ENCODE assay signal across 15 cellular contexts in the genomic region with DNA sequence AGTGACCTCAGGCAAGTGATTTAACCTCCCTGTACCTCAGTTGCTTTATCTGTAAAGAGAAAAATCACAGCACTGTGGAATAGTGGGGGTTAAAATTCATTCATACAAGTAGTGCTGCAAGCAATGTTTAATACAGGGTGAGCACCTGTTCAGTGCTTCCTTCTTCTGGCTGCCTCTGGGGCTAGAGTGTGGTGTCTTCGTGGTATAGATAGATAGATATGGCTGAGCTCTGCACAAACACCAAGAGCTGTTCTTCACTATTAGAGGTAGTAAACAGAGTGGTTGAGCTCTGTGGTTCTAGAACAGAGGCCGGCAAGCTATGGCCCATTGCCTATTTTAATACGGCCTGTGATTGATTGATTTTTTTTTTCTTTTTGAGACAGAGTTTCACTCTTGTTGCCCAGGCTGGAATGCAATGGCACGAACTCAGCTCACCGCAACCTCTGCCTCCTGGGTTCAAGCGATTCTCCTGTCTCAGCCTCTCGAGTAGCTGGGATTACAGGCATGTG. TPM values are rescaled to one million over a fixed set of nuclear protein-coding genes. Genes with fewer than 3 reads are reported as not detected.
DNase-seq lines count a peak whose midpoint lies in the region; ATAC-seq and TF ChIP-seq lines count a peak whose summit lies in the region.
"Had no signal": no experiment of that assay in that cellular context is flagged by ENCODE, and none has a peak within 500 bp of the region (broad histone marks: within the 10 kb centered on the region; RNA-seq: fewer than 3 reads in every experiment).

No MANE protein-coding gene starts in this region.

- H3K9ac ChIP-seq in mesenchymal stem cell (ENCODE audit: low read length): no peak overlapping the region
- H3K9ac ChIP-seq in smooth muscle cell (ENCODE audit: low read depth): peak overlapping the region; percentile 86

- H2AFZ ChIP-seq in mesenchymal stem cell (ENCODE audit: low read depth, low read length) (no peak overlapping the region), smooth muscle cell (ENCODE audit: low read depth) (no peak overlapping the region)

- peaks cover 13% of the 10 kb centered on the region for H3K36me3 Mint-ChIP-seq in activated CD4-positive, alpha-beta memory T cell treated with anti-CD3 and anti-CD28 coated beads, Interleukin-2, amount 10 ng/mL, durations not matched to agents 7 days and 5 days (ENCODE audit: low read depth)
- H3K36me3 Mint-ChIP-seq in activated CD4-positive, alpha-beta memory T cell treated with anti-CD3 and anti-CD28 coated beads for 36 hours: peaks cover 10% of the 10 kb centered on the region
- peaks cover 11% of the 10 kb centered on the region for H3K36me3 Mint-ChIP-seq in T-cell
- peaks cover 11% of the 10 kb centered on the region for H3K36me3 Mint-ChIP-seq in nephron progenitor cell (ENCODE audit: low read depth)
- H3K36me3 Mint-ChIP-seq: activated naive CD4-positive, alpha-beta T cell treated with anti-CD3 and anti-CD28 coated beads, Interleukin-2, amount 50 U/mL, for 24 hours; natural killer cell had no signal

- H3K27me3 ChIP-seq in mesenchymal stem cell (ENCODE audit: control insufficient read depth in 1 of 2, insufficient read depth in 1 of 2, low read length in 2 of 2): no peaks in the 10 kb centered on the region
- H3K27me3 ChIP-seq in smooth muscle cell (ENCODE audit: low read depth): no peaks in the 10 kb centered on the region
- H3K27me3 ChIP-seq: foreskin keratinocyte, sigmoid colon had no signal

- no peaks in the 10 kb centered on the region for H3K9me3 ChIP-seq in mesenchymal stem cell (ENCODE audit: control insufficient read depth, low read length)
- no peaks in the 10 kb centered on the region for H3K9me3 ChIP-seq in smooth muscle cell (replicated peaks; ENCODE audit: low read depth)
- H3K9me3 ChIP-seq: sigmoid colon had no signal

- no peak for DNase-seq in activated CD4-positive, alpha-beta memory T cell treated with anti-CD3 and anti-CD28 coated beads, Interleukin-2, amount 10 ng/mL, durations not matched to agents 7 days and 5 days
- DNase-seq in activated CD4-positive, alpha-beta memory T cell treated with anti-CD3 and anti-CD28 coated beads for 36 hours: no peak
- no peak for DNase-seq in T-cell
- no peak for DNase-seq in mesenchymal stem cell
- no peak for DNase-seq in smooth muscle cell (lab: John Stamatoyannopoulos, UW; ENCODE audit: unreplicated experiment)
- no peak for DNase-seq in cortex of kidney (lab: John Stamatoyannopoulos, UW)
- no peak for DNase-seq in nephron progenitor cell
- no peak for DNase-seq in SK-N-DZ (ENCODE audit: low spot score)
- DNase-seq: activated CD8-positive, alpha-beta memory T cell treated with anti-CD3 and anti-CD28 coated beads, Interleukin-2, amount 50 U/mL, for 48 hours; foreskin keratinocyte; left ventricle myocardium superior; natural killer cell; NCI-H2107 had no signal

- TF ChIP-seq CTCF in smooth muscle cell (IDR thresholded peaks at IDR 0.05; ENCODE audit: borderline replicate concordance, insufficient read depth, poor library complexity, severe bottlenecking) (no peak), nephron progenitor cell (IDR thresholded peaks at IDR 0.05) (no peak)

- peak overlapping the region; percentile 7 to 51 for H2BK12ac ChIP-seq in mesenchymal stem cell (ENCODE audit: low read length in 2 of 2)

- H3K9me3 Mint-ChIP-seq in activated CD4-positive, alpha-beta memory T cell treated with anti-CD3 and anti-CD28 coated beads, Interleukin-2, amount 10 ng/mL, durations not matched to agents 7 days and 5 days: no peaks in the 10 kb centered on the region
- no peaks in the 10 kb centered on the region for H3K9me3 Mint-ChIP-seq in activated CD4-positive, alpha-beta memory T cell treated with anti-CD3 and anti-CD28 coated beads for 36 hours
- H3K9me3 Mint-ChIP-seq in T-cell: no peaks in the 10 kb centered on the region
- H3K9me3 Mint-ChIP-seq in nephron progenitor cell: no peaks in the 10 kb centered on the region
- H3K9me3 Mint-ChIP-seq: activated naive CD4-positive, alpha-beta T cell treated with anti-CD3 and anti-CD28 coated beads, Interleukin-2, amount 50 U/mL, for 24 hours; natural killer cell had no signal

- H3K79me1 ChIP-seq in mesenchymal stem cell (replicated peaks; ENCODE audit: low read length, poor library complexity, severe bottlenecking): peaks cover 10% of the 10 kb centered on the region

- H2BK15ac ChIP-seq in mesenchymal stem cell (ENCODE audit: low read depth, poor library complexity, severe bottlenecking): no peak overlapping the region

- H4K8ac ChIP-seq in mesenchymal stem cell (ENCODE audit: low read length): no peak overlapping the region

- H3K4me3 ChIP-seq in mesenchymal stem cell (ENCODE audit: insufficient read depth in 1 of 2, low read depth in 1 of 2, low read length in 2 of 2) (no peak overlapping the region), smooth muscle cell (no peak overlapping the region)
- H3K4me3 ChIP-seq: sigmoid colon had no signal

- H3K4me1 ChIP-seq in mesenchymal stem cell (ENCODE audit: control insufficient read depth, insufficient read depth, low read depth, low read length): peaks cover 34% of the 10 kb centered on the region
- peaks cover 33% of the 10 kb centered on the region for H3K4me1 ChIP-seq in smooth muscle cell (ENCODE audit: low read depth)

- peaks cover 42% of the 10 kb centered on the region for H3F3A ChIP-seq in smooth muscle cell (ENCODE audit: low read depth)

- no peak overlapping the region for H3K4me2 ChIP-seq in mesenchymal stem cell (ENCODE audit: low read length, poor library complexity, severe bottlenecking)
- peak overlapping the region; percentile 45 for H3K4me2 ChIP-seq in smooth muscle cell

- H4K91ac ChIP-seq in mesenchymal stem cell (ENCODE audit: low read length): no peak overlapping the region

- no peak overlapping the region for H3K4me3 Mint-ChIP-seq in activated CD4-positive, alpha-beta memory T cell treated with anti-CD3 and anti-CD28 coated beads, Interleukin-2, amount 10 ng/mL, durations not matched to agents 7 days and 5 days
- H3K4me3 Mint-ChIP-seq in activated CD4-positive, alpha-beta memory T cell treated with anti-CD3 and anti-CD28 coated beads for 36 hours: no peak overlapping the region
- H3K4me3 Mint-ChIP-seq in T-cell: no peak overlapping the region
- H3K4me3 Mint-ChIP-seq in nephron progenitor cell: no peak overlapping the region
- H3K4me3 Mint-ChIP-seq: activated naive CD4-positive, alpha-beta T cell treated with anti-CD3 and anti-CD28 coated beads, Interleukin-2, amount 50 U/mL, for 24 hours; natural killer cell had no signal

- no peak overlapping the region for H3K14ac ChIP-seq in mesenchymal stem cell (ENCODE audit: low read length in 2 of 2)

- ATAC-seq in T-cell (replicated peaks in 1 of 4): peak in 2 of 4 experiments; percentile 44 to 60
- ATAC-seq: foreskin keratinocyte, left ventricle myocardium superior had no signal

- CTCF ChIA-PET in activated CD4-positive, alpha-beta memory T cell treated with anti-CD3 and anti-CD28 coated beads, Interleukin-2, amount 10 ng/mL, durations not matched to agents 7 days and 5 days (lab: Charles Lee): interaction anchor here (1.1 to 2.7 kb wide), 3 partner anchors 8 to 33 kb away, joined by 3 to 12 read pairs (median 9); a partner anchor contains a TSS
- CTCF ChIA-PET in activated CD4-positive, alpha-beta memory T cell treated with anti-CD3 and anti-CD28 coated beads for 36 hours (lab: Charles Lee): interaction anchor here (0.6 kb wide), 1 partner anchor 14 kb away, joined by 3 read pairs; no protein-coding TSS in a partner anchor
- CTCF ChIA-PET in T-cell (lab: Charles Lee): interaction anchor here (0.6 to 1.0 kb wide), 2 partner anchors 32 to 304 kb away, joined by 3 read pairs; a partner anchor contains a TSS

- H2BK120ac ChIP-seq in mesenchymal stem cell (ENCODE audit: low read depth, low read length): no peak overlapping the region

- H4K20me1 ChIP-seq in smooth muscle cell (ENCODE audit: low read depth): peaks cover 2% of the 10 kb centered on the region

- peak overlapping the region; percentile 6 to 63 for H3K18ac ChIP-seq in mesenchymal stem cell (ENCODE audit: low read depth in 1 of 2, low read length in 2 of 2)

- H3K4ac ChIP-seq in mesenchymal stem cell (ENCODE audit: low read depth in 1 of 2, low read length in 2 of 2): no peak overlapping the region

- peaks cover 35% of the 10 kb centered on the region for H3K4me1 Mint-ChIP-seq in activated CD4-positive, alpha-beta memory T cell treated with anti-CD3 and anti-CD28 coated beads, Interleukin-2, amount 10 ng/mL, durations not matched to agents 7 days and 5 days
- H3K4me1 Mint-ChIP-seq in activated CD4-positive, alpha-beta memory T cell treated with anti-CD3 and anti-CD28 coated beads for 36 hours (ENCODE audit: low read depth): peaks cover 31% of the 10 kb centered on the region
- peaks cover 15 to 59% (median 41%) of the 10 kb centered on the region in 3 donors for H3K4me1 Mint-ChIP-seq in T-cell
- H3K4me1 Mint-ChIP-seq in nephron progenitor cell: peaks cover 56% of the 10 kb centered on the region

- POLR2A ChIA-PET in activated CD4-positive, alpha-beta memory T cell treated with anti-CD3 and anti-CD28 coated beads, Interleukin-2, amount 10 ng/mL, durations not matched to agents 7 days and 5 days (lab: Charles Lee): interaction anchor here (1.1 to 1.5 kb wide), 4 partner anchors 12 to 417 kb away, joined by 3 to 4 read pairs (median 4); a partner anchor contains a TSS
- POLR2A ChIA-PET in activated CD4-positive, alpha-beta memory T cell treated with anti-CD3 and anti-CD28 coated beads for 36 hours (lab: Charles Lee): interaction anchor here (0.9 kb wide), 1 partner anchor 41 kb away, joined by 3 read pairs; no protein-coding TSS in a partner anchor
- POLR2A ChIA-PET in T-cell (lab: Charles Lee): interaction anchor here (0.6 to 0.7 kb wide), 2 partner anchors 17 to 32 kb away, joined by 3 read pairs; no protein-coding TSS in a partner anchor

- H2AK5ac ChIP-seq in mesenchymal stem cell (ENCODE audit: low read length, severe bottlenecking): peak overlapping the region; percentile 71

- no peak overlapping the region for H3K23ac ChIP-seq in mesenchymal stem cell (ENCODE audit: low read length in 2 of 2)

- no peaks in the 10 kb centered on the region for H3K27me3 Mint-ChIP-seq in activated CD4-positive, alpha-beta memory T cell treated with anti-CD3 and anti-CD28 coated beads, Interleukin-2, amount 10 ng/mL, durations not matched to agents 7 days and 5 days
- H3K27me3 Mint-ChIP-seq in activated CD4-positive, alpha-beta memory T cell treated with anti-CD3 and anti-CD28 coated beads for 36 hours: no peaks in the 10 kb centered on the region
- H3K27me3 Mint-ChIP-seq in T-cell: no peaks in the 10 kb centered on the region
- no peaks in the 10 kb centered on the region for H3K27me3 Mint-ChIP-seq in nephron progenitor cell (ENCODE audit: low read depth, poor library complexity)
- H3K27me3 Mint-ChIP-seq: activated naive CD4-positive, alpha-beta T cell treated with anti-CD3 and anti-CD28 coated beads, Interleukin-2, amount 50 U/mL, for 24 hours had no signal

- H3K79me2 ChIP-seq in smooth muscle cell (ENCODE audit: low read depth): peaks cover 15% of the 10 kb centered on the region

- intact Hi-C loops in activated CD4-positive, alpha-beta memory T cell treated with anti-CD3 and anti-CD28 coated beads for 36 hours (cut with micrococcal nuclease): no loop called here

- peak overlapping the region; percentile 7 for H3K27ac Mint-ChIP-seq in activated CD4-positive, alpha-beta memory T cell treated with anti-CD3 and anti-CD28 coated beads, Interleukin-2, amount 10 ng/mL, durations not matched to agents 7 days and 5 days
- no peak overlapping the region for H3K27ac Mint-ChIP-seq in activated CD4-positive, alpha-beta memory T cell treated with anti-CD3 and anti-CD28 coated beads for 36 hours
- H3K27ac Mint-ChIP-seq in T-cell (peak overlapping the region; percentile 0 to 61), nephron progenitor cell (no peak overlapping the region)
- H3K27ac Mint-ChIP-seq: activated naive CD4-positive, alpha-beta T cell treated with anti-CD3 and anti-CD28 coated beads, Interleukin-2, amount 50 U/mL, for 24 hours; natural killer cell had no signal

- peak overlapping the region; percentile 86 for H3K27ac ChIP-seq in mesenchymal stem cell (ENCODE audit: low read length, poor library complexity, severe bottlenecking)
- H3K27ac ChIP-seq in smooth muscle cell (ENCODE audit: low read depth): peak overlapping the region; percentile 99

- H3K36me3 ChIP-seq in mesenchymal stem cell (ENCODE audit: control insufficient read depth in 1 of 2, insufficient read depth in 2 of 2, low read depth in 1 of 2, low read length in 2 of 2) (no peaks in the 10 kb centered on the region), smooth muscle cell (ENCODE audit: low read depth) (no peaks in the 10 kb centered on the region)
- H3K36me3 ChIP-seq: sigmoid colon had no signal

- WGBS in mesenchymal stem cell: 97% methylated on average over 7 of the region's 7 CpGs
- 76% methylated on average over 7 of the region's 7 CpGs for WGBS in smooth muscle cell (ENCODE audit: low lambda C conversion rate)

- no peak overlapping the region for H2BK5ac ChIP-seq in mesenchymal stem cell (ENCODE audit: low read depth, low read length, poor library complexity, severe bottlenecking)

RNA-seq across cellular contexts. Expression of a gene that starts 32.9 kb away (rescaled TPM):
- total RNA-seq in activated CD4-positive, alpha-beta memory T cell treated with anti-CD3 and anti-CD28 coated beads, Interleukin-2, amount 10 ng/mL, durations not matched to agents 7 days and 5 days: 10 to 100 TPM; 44.0 to 46.4 TPM
- total RNA-seq in activated CD4-positive, alpha-beta memory T cell treated with anti-CD3 and anti-CD28 coated beads for 36 hours: 10 to 100 TPM; 42.0 to 44.7 TPM
- 10 to 100 TPM; 21.5 to 31.5 (median 29.7) TPM for total RNA-seq in T-cell
- polyA plus RNA-seq in mesenchymal stem cell (2013, experiment 1 of 2): 20.1 TPM
- polyA plus RNA-seq in mesenchymal stem cell (2013, experiment 2 of 2): 17.1 TPM
- 126 and 147 TPM in 2 replicates for total RNA-seq in smooth muscle cell
- 85.7 and 141 TPM in 2 replicates for polyA plus RNA-seq in smooth muscle cell
- polyA plus RNA-seq in SK-N-DZ (2014; cell fraction: cytosol; rRNA removed): 28.2 and 41.5 TPM in 2 replicates
- 46.0 and 54.9 TPM in 2 replicates for polyA plus RNA-seq in SK-N-DZ (2014; cell fraction: nucleus; rRNA removed)

RNA-seq across cellular contexts. Expression of a gene that starts 47.3 kb away (rescaled TPM):
- total RNA-seq in activated CD4-positive, alpha-beta memory T cell treated with anti-CD3 and anti-CD28 coated beads, Interleukin-2, amount 10 ng/mL, durations not matched to agents 7 days and 5 days: 10 to 100 TPM; 56.4 to 57.8 TPM
- total RNA-seq in activated CD4-positive, alpha-beta memory T cell treated with anti-CD3 and anti-CD28 coated beads for 36 hours: 10 to 100 TPM; 18.8 to 19.1 TPM
- total RNA-seq in T-cell (100 to 1,000 TPM; 460 to 628 (median 478) TPM), smooth muscle cell (12.6 and 16.9 TPM in 2 replicates)
- 28.6 TPM for polyA plus RNA-seq in mesenchymal stem cell (2013, experiment 1 of 2)
- 29.9 TPM for polyA plus RNA-seq in mesenchymal stem cell (2013, experiment 2 of 2)
- polyA plus RNA-seq in smooth muscle cell: 20.2 and 26.3 TPM in 2 replicates
- 9.4 and 10.6 TPM in 2 replicates for polyA plus RNA-seq in SK-N-DZ (2014; cell fraction: cytosol; rRNA removed)
- 10.7 and 12.1 TPM in 2 replicates for polyA plus RNA-seq in SK-N-DZ (2014; cell fraction: nucleus; rRNA removed)

Comparison
In these comparisons a context has a peak if more than half of its experiments do, and no peak if none do; other contexts are left out.
1. H3K27ac Mint-ChIP-seq: peak in activated CD4-positive, alpha-beta memory T cell treated with anti-CD3 and anti-CD28 coated beads, Interleukin-2, amount 10 ng/mL, durations not matched to agents 7 days and 5 days (single experiment) and T-cell (2 of 2); none in activated CD4-positive, alpha-beta memory T cell treated with anti-CD3 and anti-CD28 coated beads for 36 hours (single experiment) and nephron progenitor cell (single experiment).
2. RNA of a gene that starts 47.3 kb away (total RNA-seq): 460 to 628 TPM in T-cell; 56.4 to 57.8 TPM in activated CD4-positive, alpha-beta memory T cell treated with anti-CD3 and anti-CD28 coated beads, Interleukin-2, amount 10 ng/mL, durations not matched to agents 7 days and 5 days, 18.8 to 19.1 TPM in activated CD4-positive, alpha-beta memory T cell treated with anti-CD3 and anti-CD28 coated beads for 36 hours and 12.6 to 16.9 TPM in smooth muscle cell; every median in the first group is over 4 times any median in the second.